8 cellular contexts compared by ENCODE assay signal in genomic region chr15:74375303-74375693, GRCh38. TPM values are rescaled to one million over a fixed set of nuclear protein-coding genes. Genes with fewer than 3 reads are reported as not detected.
DNase-seq lines count a peak whose midpoint lies in the region; ATAC-seq and TF ChIP-seq lines count a peak whose summit lies in the region.

No MANE protein-coding gene starts in this region.

- in situ Hi-C loops in GM13976 (cut with MboI; ENCODE audit: low sequenced_read_pairs, unreplicated experiment) = loop anchor here (5.0 kb wide), 1 partner anchor 247 kb away; no protein-coding TSS in a partner anchor

- H3K4me3 Mint-ChIP-seq in progenitor cell of endocrine pancreas (ENCODE audit: low read depth) = peak overlapping the region; percentile 60

- no peaks in the 10 kb centered on the region for H3K9me3 Mint-ChIP-seq in activated naive CD4-positive, alpha-beta T cell treated with anti-CD3 and anti-CD28 coated beads, Interleukin-2, amount 50 U/mL, for 72 hours
- no peaks in the 10 kb centered on the region for H3K9me3 Mint-ChIP-seq in progenitor cell of endocrine pancreas (ENCODE audit: low read depth)

- H3K4me1 Mint-ChIP-seq in progenitor cell of endocrine pancreas (ENCODE audit: low read depth) = peaks cover 8% of the 10 kb centered on the region

- peak in 1 of 2 donors; percentile 16 for ATAC-seq in activated naive CD4-positive, alpha-beta T cell treated with anti-CD3 and anti-CD28 coated beads, Interleukin-2, amount 50 U/mL, for 72 hours
- ATAC-seq in Right ventricle myocardium superior (ENCODE audit: poor library complexity) (peak; percentile 72), GM18873 (IDR thresholded peaks at IDR 0.05; ENCODE audit: low FRiP score, unreplicated experiment) (no peak)

- no peaks in the 10 kb centered on the region for H3K36me3 Mint-ChIP-seq in activated naive CD4-positive, alpha-beta T cell treated with anti-CD3 and anti-CD28 coated beads, Interleukin-2, amount 50 U/mL, for 72 hours
- H3K36me3 Mint-ChIP-seq in progenitor cell of endocrine pancreas (ENCODE audit: insufficient read depth) = no peaks in the 10 kb centered on the region

- TF ChIP-seq CTCF in GM13976 (IDR thresholded peaks at IDR 0.05; ENCODE audit: borderline replicate concordance, control extremely low read depth, extremely low read depth, insufficient read depth, missing control alignments) (peak; percentile 82), progenitor cell of endocrine pancreas (IDR thresholded peaks at IDR 0.05; ENCODE audit: unreplicated experiment) (peak; percentile 81)

- intact Hi-C loops in Right ventricle myocardium superior (cut with DNase I) = loop anchor here (5.0 kb wide), 3 partner anchors 117 to 392 kb away; no protein-coding TSS in a partner anchor

- peak; percentile 84 for DNase-seq in GM13976 (ENCODE audit: low spot score)
- DNase-seq in NCI-H1417 treated with DMSO at 0.1 percent for 48 hours (lab: John Stamatoyannopoulos, UW) = peak; percentile 55
- DNase-seq in SW 1271 (lab: John Stamatoyannopoulos, UW) = peak; percentile 55 to 85
- peak; percentile 68 to 90 for DNase-seq in activated naive CD4-positive, alpha-beta T cell treated with anti-CD3 and anti-CD28 coated beads, Interleukin-2, amount 50 U/mL, for 72 hours (ENCODE audit: low spot score in 2 of 2)
- peak; percentile 86 for DNase-seq in Right ventricle myocardium superior
- DNase-seq in progenitor cell of endocrine pancreas (ENCODE audit: low spot score, unreplicated experiment) = peak; percentile 64
- DNase-seq in HPDE6-E6E7 (ENCODE audit: extremely low spot score) = no peak

- peaks cover 4% of the 10 kb centered on the region for H3K27me3 Mint-ChIP-seq in progenitor cell of endocrine pancreas

- H3K27ac Mint-ChIP-seq in activated naive CD4-positive, alpha-beta T cell treated with anti-CD3 and anti-CD28 coated beads, Interleukin-2, amount 50 U/mL, for 72 hours = peak overlapping the region in 1 of 2 donors; percentile 32
- peak overlapping the region; percentile 49 for H3K27ac Mint-ChIP-seq in progenitor cell of endocrine pancreas

RNA-seq across cellular contexts. Expression of gene CYP11A1, which starts 7.9 kb away (rescaled TPM):
- total RNA-seq in activated naive CD4-positive, alpha-beta T cell treated with anti-CD3 and anti-CD28 coated beads, Interleukin-2, amount 50 U/mL, for 72 hours = under 1 TPM in 1 of 2 donors, not detected in 1; 0.59 TPM
- total RNA-seq in Right ventricle myocardium superior (0.51 TPM), progenitor cell of endocrine pancreas (1.6 and 2.0 TPM in 2 replicates)

RNA-seq across cellular contexts. Expression of gene SEMA7A, which starts 58.5 kb away (rescaled TPM):
- 10 to 100 TPM; 47.8 to 53.6 TPM for total RNA-seq in activated naive CD4-positive, alpha-beta T cell treated with anti-CD3 and anti-CD28 coated beads, Interleukin-2, amount 50 U/mL, for 72 hours
- total RNA-seq in Right ventricle myocardium superior (1.2 TPM), progenitor cell of endocrine pancreas (1.9 and 2.6 TPM in 2 replicates)

Comparison
In these comparisons a context has a peak if more than half of its experiments do, and no peak if none do; other contexts are left out.
1. RNA of gene SEMA7A, which starts 58.5 kb away (total RNA-seq): 47.8 to 53.6 TPM in activated naive CD4-positive, alpha-beta T cell treated with anti-CD3 and anti-CD28 coated beads, Interleukin-2, amount 50 U/mL, for 72 hours; 1.9 to 2.6 TPM in progenitor cell of endocrine pancreas and 1.2 TPM in Right ventricle myocardium superior (single experiment); every median in the first group is over 10 times any median in the second.